ENCODE assay signal across 8 cellular contexts in genomic region chr2:231395188-231396057, GRCh38. TPM values are rescaled to one million over a fixed set of nuclear protein-coding genes. Genes with fewer than 3 reads are reported as not detected.
DNase-seq lines count a peak whose midpoint lies in the region; ATAC-seq, FAIRE-seq and TF ChIP-seq lines count a peak whose summit lies in the region.

Gene B3GNT7, plus strand, starts transcription at chr2:231395710. Its CDS starts 94 bp downstream, at chr2:231395804.

- CTCF ChIA-PET in AG04449 (lab: Yijun Ruan, JAX): interaction anchor here (0.6 to 1.0 kb wide), 3 partner anchors 8 to 11 kb away, joined by 3 to 4 read pairs (median 3); no protein-coding TSS in a partner anchor
- CTCF ChIA-PET in GM12878 (lab: Yijun Ruan, JAX): interaction anchor here (0.6 to 6.0 kb wide), 17 partner anchors 10 to 1387 kb away, joined by 3 to 79 read pairs (median 4); partner anchors contain the start of gene PSMD1

- no peak for TF ChIP-seq EP300 in GM12878 (IDR thresholded peaks at IDR 0.05; ENCODE audit: borderline replicate concordance in 1 of 2, control insufficient read depth in 1 of 2, low read depth in 2 of 2, low read length in 2 of 2)

- H3K4me3 Mint-ChIP-seq in HFFc6: no peak within 1 kb of the TSS

- peak within 1 kb of the TSS; percentile 74 for H2AFZ ChIP-seq in GM12878 (ENCODE audit: control insufficient read depth, low read depth, low read length)

- H4K20me1 ChIP-seq in GM12878 (ENCODE audit: control insufficient read depth, insufficient read depth): no peaks in the 10 kb centered on the region

- peaks cover 40% of the 10 kb centered on the region for H3K79me2 ChIP-seq in GM12878 (ENCODE audit: control insufficient read depth, insufficient read depth, low read length)

- in situ Hi-C loops in GM12878 (cut with MboI): no loop called here

- peaks cover 56% of the 10 kb centered on the region for H3K4me1 ChIP-seq in GM12878 (ENCODE audit: control insufficient read depth, insufficient read depth, low read length)

- peak; percentile 11 for ATAC-seq in GM21619 (IDR thresholded peaks at IDR 0.05; ENCODE audit: unreplicated experiment)
- ATAC-seq in GM12878: peak; percentile 28
- no peak for ATAC-seq in HG02870 (IDR thresholded peaks at IDR 0.05; ENCODE audit: unreplicated experiment)
- no peak for ATAC-seq in HG03095 (IDR thresholded peaks at IDR 0.05; ENCODE audit: unreplicated experiment)

- H3K9me3 Mint-ChIP-seq in HFFc6: no peaks in the 10 kb centered on the region

- intact Hi-C loops in GM12878 (cut with micrococcal nuclease; ENCODE audit: unreplicated experiment): loop anchor here (10.0 kb wide), 2 partner anchors 269 to 571 kb away; no protein-coding TSS in a partner anchor

- TF ChIP-seq CTCF in AG04449 (IDR thresholded peaks at IDR 0.05; ENCODE audit: insufficient read depth, low read length, missing control alignments): no peak
- no peak for TF ChIP-seq CTCF in GM12878 (IDR thresholded peaks at IDR 0.05 in 2 of 3, conservative IDR thresholded peaks at IDR 0.05 in 1 of 3; ENCODE audit: control insufficient read depth in 2 of 3, extremely low read depth in 1 of 3, insufficient read depth in 1 of 3, low read depth in 3 of 3, low read length in 3 of 3)
- TF ChIP-seq CTCF in HFFc6 (IDR thresholded peaks at IDR 0.05): no peak

- POLR2A ChIA-PET in AG04449 (lab: Yijun Ruan, JAX): no interaction called here
- POLR2A ChIA-PET in GM12878 (lab: Charles Lee): interaction anchor here (0.6 to 2.2 kb wide), 6 partner anchors 9 to 1346 kb away, joined by 3 to 15 read pairs (median 3); partner anchors contain the start of gene NCL

- peak within 1 kb of the TSS; percentile 85 for H3K9ac ChIP-seq in GM12878 (ENCODE audit: control insufficient read depth, insufficient read depth, low read length)

- no peak for FAIRE-seq in GM12878 (lab: Jason Lieb, UNC)

- no peaks in the 10 kb centered on the region for H3K27me3 ChIP-seq in GM12878 (replicated peaks in 1 of 2; ENCODE audit: control insufficient read depth in 2 of 2, insufficient read depth in 2 of 2, low read length in 1 of 2)

- H3K4me1 Mint-ChIP-seq in HFFc6 (ENCODE audit: low read depth): peaks cover 8% of the 10 kb centered on the region

- no peaks in the 10 kb centered on the region for H3K9me3 ChIP-seq in GM12878 (replicated peaks; ENCODE audit: control insufficient read depth, insufficient read depth, low read length)

- DNase-seq in AG04449 (ENCODE audit: low read depth, low spot score) (no peak), GM12878 (ENCODE audit: low read depth, low spot score) (no peak), lung microvascular endothelial cell (ENCODE audit: low read depth in 2 of 2) (no peak), GM19240 (ENCODE audit: insufficient read length, low spot score) (no peak), HFFc6 (no peak)

- 3% methylated on average over 24 of the region's 95 CpGs for WGBS in GM12878 (ENCODE audit: insufficient coverage, insufficient replicate concordance, low lambda C conversion rate, missing lambda C conversion rate)

- H3K27ac Mint-ChIP-seq in HFFc6: no peak within 1 kb of the TSS

- RAD21 ChIA-PET in GM12878 (lab: Charles Lee; ENCODE audit: unreplicated experiment): interaction anchor here (1.2 to 6.0 kb wide), 6 partner anchors 11 to 291 kb away, joined by 4 to 52 read pairs (median 12); no protein-coding TSS in a partner anchor

- SMC1A ChIA-PET in GM12878 (lab: Charles Lee; ENCODE audit: uncharacterized antibody, unreplicated experiment): interaction anchor here (1.1 to 6.3 kb wide), 6 partner anchors 10 to 167 kb away, joined by 3 to 66 read pairs (median 18); no protein-coding TSS in a partner anchor

- peak; percentile 54 for TF ChIP-seq POLR2A in GM12878 (IDR thresholded peaks at IDR 0.05; ENCODE audit: low read depth, low read length)

- no peak for TF ChIP-seq RAD21 in GM12878 (IDR thresholded peaks at IDR 0.05; ENCODE audit: insufficient read depth, low read depth, low read length)

- peaks cover 0 to 4% of the 10 kb centered on the region in 2 experiments; a peak in 2 of 4 replicates for H3K36me3 ChIP-seq in GM12878 (ENCODE audit: control insufficient read depth in 2 of 2, insufficient read depth in 2 of 2, low read length in 1 of 2)

- peak within 1 kb of the TSS; percentile 95 for H3K27ac ChIP-seq in GM12878 (ENCODE audit: control insufficient read depth, insufficient read depth)

- peaks cover 16% of the 10 kb centered on the region for H3K27me3 Mint-ChIP-seq in HFFc6 (ENCODE audit: insufficient read depth)

- H3K4me3 ChIP-seq in AG04449 (ENCODE audit: low read depth, low read length) (peak within 1 kb of the TSS; percentile 25), GM12878 (peak within 1 kb of the TSS; percentile 79)

- peak within 1 kb of the TSS; percentile 96 for H3K4me2 ChIP-seq in GM12878 (ENCODE audit: control insufficient read depth, insufficient read depth)

- no peaks in the 10 kb centered on the region for H3K36me3 Mint-ChIP-seq in HFFc6 (ENCODE audit: low read depth)

- no TSS peak for BruUV-seq in GM12878 (replicated peaks; lab: Mats Ljungman, UMichigan)

TF ChIP-seq in GM12878, 131 proteins besides CTCF, POLR2A, EP300 and RAD21 (continues in another document):
- TF ChIP-seq SMC3 (IDR thresholded peaks at IDR 0.05; ENCODE audit: borderline replicate concordance, low read length) (no peak), NR2F1 (conservative IDR thresholded peaks at IDR 0.05) (0 out of 2 replicates have a peak, but pooled peaks have one; percentile 12), HDGF (IDR thresholded peaks at IDR 0.05) (no peak), PAX5 (IDR thresholded peaks at IDR 0.05; ENCODE audit: borderline replicate concordance, low read depth, low read length) (0 out of 2 replicates have a peak, but pooled peaks have one; percentile 7), GATAD2B (conservative IDR thresholded peaks at IDR 0.05; ENCODE audit: low read depth) (peak; percentile 65), BACH1 (IDR thresholded peaks at IDR 0.05; ENCODE audit: borderline replicate concordance) (0 out of 2 replicates have a peak, but pooled peaks have one; percentile 26), CBX3 (IDR thresholded peaks at IDR 0.05; ENCODE audit: borderline replicate concordance, low read depth) (no peak), PAX8 (IDR thresholded peaks at IDR 0.05) (no peak), ZBTB4 (CRISPR knock-in tag; IDR thresholded peaks at IDR 0.05) (no peak), E2F4 (IDR thresholded peaks at IDR 0.05; ENCODE audit: low read depth, low read length) (no peak), CHD2 (IDR thresholded peaks at IDR 0.05; ENCODE audit: borderline replicate concordance, low read depth, low read length) (0 out of 2 replicates have a peak, but pooled peaks have one; percentile 25)

RNA-seq across cellular contexts. Expression of gene B3GNT7, which starts in this region (rescaled TPM):
- 6.4 and 7.8 TPM in 2 replicates for total RNA-seq in GM12878 (2013; cell fraction: nucleolus; rRNA removed)
- total RNA-seq in GM12878 (2014; rRNA removed) (7.2 and 7.9 TPM in 2 replicates), GM12878 (2014; rRNA removed; fragmentation: Illumina TruSeq; extraction: Trizol) (2.6 and 3.0 TPM in 2 replicates), GM12878 (2021) (10.1 and 12.6 TPM in 2 replicates), lung microvascular endothelial cell (4.4 and 20.4 TPM in 2 replicates)
- 2.0 TPM for polyA plus RNA-seq in GM12878 (2011; ENCODE audit: low read depth)
- polyA plus RNA-seq in GM12878 (2011; rRNA removed) (0.52 and 0.91 TPM in 2 replicates), GM12878 (2014; fragmentation: Illumina TruSeq; extraction: Trizol) (1.2 and 3.8 TPM in 2 replicates), GM12878 (2014; fragmentation: Nextera tagmentation; extraction: Ambion mirVana) (1 to 10 TPM; 1.1 to 1.3 TPM), GM12878 (2014; rRNA removed) (3.5 and 4.2 TPM in 2 replicates), GM12878 (2016; fragmentation: Nextera tagmentation; extraction: Ambion mirVana) (1 to 10 TPM; 4.5 to 5.2 TPM)
- 2.1 and 2.3 TPM in 2 replicates for polyA plus RNA-seq in GM12878 (2011; cell fraction: cytosol; rRNA removed)
- 5.9 and 7.4 TPM in 2 replicates for polyA plus RNA-seq in GM12878 (2011; cell fraction: nucleus; rRNA removed)
- 4.4 and 4.5 TPM in 2 replicates for polyA plus RNA-seq in GM12878 (2012)
- 1.5 and 3.7 TPM in 2 replicates for polyA minus RNA-seq in GM12878 (2011; rRNA and poly(A)+ RNA removed)
- polyA minus RNA-seq in GM12878 (2011; cell fraction: cytosol; rRNA and poly(A)+ RNA removed): 2.0 and 3.5 TPM in 2 replicates
- 2.8 and 3.8 TPM in 2 replicates for polyA minus RNA-seq in GM12878 (2011; cell fraction: nucleus; rRNA and poly(A)+ RNA removed)
- under 1 TPM in 5 of 6 experiments, not detected in 1; 0.09 to 0.15 (median 0.11) TPM for total RNA-seq in HFFc6 (2021; fragmentation: NEBNext Ultra II Directional; extraction: Animal tissue kit (Norgen Biotek cat#: 25700))

Comparison
In these comparisons a context has a peak if more than half of its experiments do, and no peak if none do; other contexts are left out.
1. ATAC-seq: peak in GM21619 (single experiment) and GM12878 (single experiment); none in HG02870 (single experiment) and HG03095 (single experiment).